ENCODE assay signal across 9 cellular contexts in genomic region chr2:48107326-48107925, GRCh38.
DNase-seq lines count a peak whose midpoint lies in the region; ATAC-seq lines count a peak whose summit lies in the region.
"Had no signal": no experiment of that assay in that cellular context is flagged by ENCODE, and none has a peak within 500 bp of the region (broad histone marks: within the 10 kb centered on the region; RNA-seq: fewer than 3 reads in every experiment).

No MANE protein-coding gene starts in this region.

- DNase-seq in AG08395 (ENCODE audit: low spot score) (peak; percentile 46), HS-5 (ENCODE audit: low read depth) (peak; percentile 30), amniotic stem cell (lab: John Stamatoyannopoulos, UW) (peak; percentile 65), epidermal melanocyte (ENCODE audit: insufficient read length, low spot score) (no peak), NCI-H510A (lab: John Stamatoyannopoulos, UW) (no peak), NCI-H187 treated with DMSO at 0.1 percent for 48 hours (lab: John Stamatoyannopoulos, UW) (no peak)
- DNase-seq in activated CD8-positive, alpha-beta T cell treated with anti-CD3 and anti-CD28 coated beads, Interleukin-2, amount 10 ng/mL, durations not matched to agents 7 days and 5 days, result no peak
- DNase-seq: stimulated activated CD4-positive, alpha-beta T cell treated with anti-CD3 and anti-CD28 coated beads, Interleukin-1b, Interleukin-23, amount 100 ng/mL, for 48 hours had no signal

- no peak overlapping the region for H3K27ac Mint-ChIP-seq in activated CD8-positive, alpha-beta T cell treated with anti-CD3 and anti-CD28 coated beads, Interleukin-2, amount 10 ng/mL, durations not matched to agents 7 days and 5 days

- H3K4me3 Mint-ChIP-seq in activated CD8-positive, alpha-beta T cell treated with anti-CD3 and anti-CD28 coated beads, Interleukin-2, amount 10 ng/mL, durations not matched to agents 7 days and 5 days, result no peak overlapping the region

- peak overlapping the region; percentile 59 for H3K27ac ChIP-seq in layer of hippocampus (ENCODE audit: low read depth, low read length)

- H3K4me1 Mint-ChIP-seq in activated CD8-positive, alpha-beta T cell treated with anti-CD3 and anti-CD28 coated beads, Interleukin-2, amount 10 ng/mL, durations not matched to agents 7 days and 5 days (ENCODE audit: low read depth), result peaks cover 22% of the 10 kb centered on the region

- no peak for ATAC-seq in activated CD8-positive, alpha-beta T cell treated with anti-CD3 and anti-CD28 coated beads, Interleukin-2, amount 10 ng/mL, durations not matched to agents 7 days and 5 days

- CTCF ChIA-PET in activated CD8-positive, alpha-beta T cell treated with anti-CD3 and anti-CD28 coated beads, Interleukin-2, amount 10 ng/mL, durations not matched to agents 7 days and 5 days (lab: Charles Lee), result interaction anchor here (0.6 to 6.0 kb wide), 19 partner anchors 10 to 342 kb away, joined by 3 to 60 read pairs (median 4); partner anchors contain the start of gene FBXO11

- H3K27me3 ChIP-seq in layer of hippocampus (ENCODE audit: control insufficient read depth, insufficient read depth, low read length), result no peaks in the 10 kb centered on the region

- POLR2A ChIA-PET in activated CD8-positive, alpha-beta T cell treated with anti-CD3 and anti-CD28 coated beads, Interleukin-2, amount 10 ng/mL, durations not matched to agents 7 days and 5 days (lab: Charles Lee), result no interaction called here

- no peaks in the 10 kb centered on the region for H3K9me3 Mint-ChIP-seq in activated CD8-positive, alpha-beta T cell treated with anti-CD3 and anti-CD28 coated beads, Interleukin-2, amount 10 ng/mL, durations not matched to agents 7 days and 5 days (ENCODE audit: insufficient read depth)

- no peaks in the 10 kb centered on the region for H3K36me3 Mint-ChIP-seq in activated CD8-positive, alpha-beta T cell treated with anti-CD3 and anti-CD28 coated beads, Interleukin-2, amount 10 ng/mL, durations not matched to agents 7 days and 5 days (ENCODE audit: low read depth)

- H3K27me3 Mint-ChIP-seq in activated CD8-positive, alpha-beta T cell treated with anti-CD3 and anti-CD28 coated beads, Interleukin-2, amount 10 ng/mL, durations not matched to agents 7 days and 5 days (ENCODE audit: low read depth), result peaks cover 3% of the 10 kb centered on the region

Comparison
In these comparisons a context has a peak if more than half of its experiments do, and no peak if none do; other contexts are left out.
1. DNase-seq: peak in AG08395 (single experiment), HS-5 (single experiment) and amniotic stem cell (single experiment); none in epidermal melanocyte (single experiment), NCI-H510A (single experiment), activated CD8-positive, alpha-beta T cell treated with anti-CD3 and anti-CD28 coated beads, Interleukin-2, amount 10 ng/mL, durations not matched to agents 7 days and 5 days (single experiment) and NCI-H187 treated with DMSO at 0.1 percent for 48 hours (single experiment).